ENCODE assay signal across 1 cellular context in genomic region chr14:102601378-102601925, GRCh38.
TF ChIP-seq lines count a peak whose summit lies in the region.

No MANE protein-coding gene starts in this region.

TF ChIP-seq in HepG2, 621 proteins besides CTCF, POLR2A, EP300 and RAD21:
- TF ChIP-seq RBFOX2 (IDR thresholded peaks at IDR 0.05; ENCODE audit: low read depth, low read length) (no peak), HNF1A (IDR thresholded peaks at IDR 0.05; ENCODE audit: low read depth) (peak; percentile 75), HNF1A (CRISPR knock-in tag; IDR thresholded peaks at IDR 0.05; ENCODE audit: borderline replicate concordance) (no peak), HNF1B (CRISPR knock-in tag; IDR thresholded peaks at IDR 0.05) (0 out of 2 replicates have a peak, but pooled peaks have one; percentile 41), FOXP4 (CRISPR knock-in tag; IDR thresholded peaks at IDR 0.05) (no peak), PHF5A (CRISPR knock-in tag; IDR thresholded peaks at IDR 0.05; ENCODE audit: low read depth, unreplicated experiment) (no peak)
